Comparison of ENCODE assay signal across 15 cellular contexts in genomic region chr6:35734319-35734718, GRCh38. TPM values are rescaled to one million over a fixed set of nuclear protein-coding genes. Genes with fewer than 3 reads are reported as not detected.
"Had no signal": no experiment of that assay in that cellular context is flagged by ENCODE, and none has a peak within 500 bp of the region (broad histone marks: within the 10 kb centered on the region; RNA-seq: fewer than 3 reads in every experiment).

No MANE protein-coding gene starts in this region.

RNA-seq across cellular contexts. Expression of gene ARMC12, which starts 2.5 kb away (rescaled TPM):
- total RNA-seq: glomerular endothelial cell had no signal
- polyA plus RNA-seq: smooth muscle cell had no signal

RNA-seq across cellular contexts. Expression of gene CLPSL2, which starts 42.1 kb away (rescaled TPM):
- total RNA-seq: activated CD4-positive, alpha-beta memory T cell treated with anti-CD3 and anti-CD28 coated beads, Interleukin-2, amount 10 ng/mL, durations not matched to agents 7 days and 5 days; activated CD4-positive, alpha-beta T cell treated with anti-CD3 and anti-CD28 coated beads, Interleukin-2, amount 10 ng/mL, durations not matched to agents 7 days and 5 days; dermis microvascular lymphatic vessel endothelial cell; epithelial cell of proximal tubule; glomerular endothelial cell; heart right ventricle; left lobe of liver; lung; mesenteric fat pad; mucosa of descending colon; myocyte; osteoblast; posterior vena cava; smooth muscle cell; testis had no signal
- polyA plus RNA-seq: heart right ventricle, lung had no signal

RNA-seq across cellular contexts. Expression of gene CLPSL1, which starts 46.5 kb away (rescaled TPM):
- total RNA-seq: activated CD4-positive, alpha-beta memory T cell treated with anti-CD3 and anti-CD28 coated beads, Interleukin-2, amount 10 ng/mL, durations not matched to agents 7 days and 5 days; activated CD4-positive, alpha-beta T cell treated with anti-CD3 and anti-CD28 coated beads, Interleukin-2, amount 10 ng/mL, durations not matched to agents 7 days and 5 days; dermis microvascular lymphatic vessel endothelial cell; epithelial cell of proximal tubule; glomerular endothelial cell; heart right ventricle; left lobe of liver; lung; mesenteric fat pad; mucosa of descending colon; myocyte; osteoblast; posterior vena cava; smooth muscle cell; testis had no signal
- polyA plus RNA-seq: heart right ventricle, lung, smooth muscle cell had no signal
